In the genomic region with DNA sequence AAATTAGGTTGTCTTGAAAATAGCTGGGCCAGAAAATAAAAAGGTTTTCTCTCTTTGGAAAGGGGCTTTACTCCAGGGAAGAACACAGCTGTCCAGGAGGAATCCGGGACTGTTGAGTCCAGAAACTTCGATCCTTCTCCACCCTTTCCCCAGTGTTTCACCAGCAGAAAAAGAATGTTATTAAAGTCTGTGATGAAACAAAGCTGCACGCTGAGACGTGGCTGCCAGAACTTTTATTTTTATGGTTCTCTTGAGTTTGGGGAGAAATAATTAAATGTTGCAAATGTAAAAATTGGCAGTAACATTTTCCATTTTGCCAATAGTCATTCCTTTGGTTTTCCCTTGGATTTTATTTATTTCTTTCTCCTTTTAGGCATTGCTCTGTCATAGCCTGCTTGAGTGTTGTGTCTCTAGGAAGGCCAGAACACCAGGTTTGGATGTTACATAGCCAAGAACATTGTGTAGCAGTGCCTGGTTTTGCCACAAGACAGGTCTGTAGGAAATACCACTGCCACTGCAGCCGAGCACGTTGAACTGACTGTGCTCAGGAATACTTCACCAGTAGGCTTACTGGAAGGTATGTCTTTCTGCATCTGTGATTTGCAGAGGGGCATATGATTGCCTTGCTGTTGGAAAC, we compare ENCODE assay signal across 20 cellular contexts.
A peak's percentile ranks its signal among the peaks of the same experiment; 100 is the strongest.
DNase-seq lines count a peak whose midpoint lies in the region; ATAC-seq and TF ChIP-seq lines count a peak whose summit lies in the region.
"Had no signal": no experiment of that assay in that cellular context is flagged by ENCODE, and none has a peak within 500 bp of the region (broad histone marks: within the 10 kb centered on the region; RNA-seq: fewer than 3 reads in every experiment).

No MANE protein-coding gene starts in this region.

- H3K36me3 ChIP-seq in right atrium auricular region (no peaks in the 10 kb centered on the region), left ventricle myocardium inferior (no peaks in the 10 kb centered on the region)
- H3K36me3 ChIP-seq: thyroid gland had no signal

- DNase-seq in Right ventricle myocardium superior (no peak), right atrium auricular region (ENCODE audit: low spot score) (no peak), left ventricle myocardium inferior (no peak), sciatic nerve (ENCODE audit: low spot score) (no peak), NCI-H2227 (lab: John Stamatoyannopoulos, UW; ENCODE audit: unreplicated experiment) (no peak)
- DNase-seq in natural killer cell treated with Interleukin-12 subunit alpha and Interleukin-12 subunit beta and Interleukin-15 and Interleukin-18, amount 100 ng/mL, for 72 hours (ENCODE audit: low spot score) = no peak
- DNase-seq: activated CD4-positive, alpha-beta T cell treated with anti-CD3 and anti-CD28 coated beads for 48 hours; activated CD8-positive, alpha-beta memory T cell treated with anti-CD3 and anti-CD28 coated beads, Interleukin-2, amount 50 U/mL, for 48 hours; C1 segment of cervical spinal cord; H7; midbrain; NCI-H1436 treated with DMSO at 0.1 percent for 48 hours; NCI-H2171; stimulated activated CD4-positive, alpha-beta T cell treated with anti-CD3 and anti-CD28 coated beads, Interleukin-15, amount 100 ng/mL, for 24 hours; SW 1271; thyroid gland had no signal

- H3K9me3 ChIP-seq in right atrium auricular region = no peaks in the 10 kb centered on the region
- H3K9me3 ChIP-seq in left ventricle myocardium inferior (replicated peaks) = peaks cover 2% of the 10 kb centered on the region
- H3K9me3 ChIP-seq: thyroid gland had no signal

- no peaks in the 10 kb centered on the region for H3K4me1 Mint-ChIP-seq in natural killer cell treated with Interleukin-12 subunit alpha and Interleukin-12 subunit beta and Interleukin-15 and Interleukin-18, amount 100 ng/mL, for 72 hours (ENCODE audit: low read depth in 2 of 2)
- H3K4me1 Mint-ChIP-seq: IgD-negative memory B cell had no signal

- no peak overlapping the region for H3K4me3 ChIP-seq in right atrium auricular region
- no peak overlapping the region for H3K4me3 ChIP-seq in left ventricle myocardium inferior
- H3K4me3 ChIP-seq: thyroid gland had no signal

- H3K27me3 Mint-ChIP-seq in natural killer cell treated with Interleukin-12 subunit alpha and Interleukin-12 subunit beta and Interleukin-15 and Interleukin-18, amount 100 ng/mL, for 72 hours = peaks cover 11 to 18% of the 10 kb centered on the region in 2 donors

- no peak for TF ChIP-seq CTCF in right atrium auricular region (IDR thresholded peaks at IDR 0.05)
- no peak for TF ChIP-seq CTCF in left ventricle myocardium inferior (IDR thresholded peaks at IDR 0.05; ENCODE audit: borderline replicate concordance)

- H3K27me3 ChIP-seq in right atrium auricular region (no peaks in the 10 kb centered on the region), left ventricle myocardium inferior (ENCODE audit: low read depth) (no peaks in the 10 kb centered on the region)
- H3K27me3 ChIP-seq: thyroid gland had no signal

- H3K27ac ChIP-seq in right atrium auricular region (peak overlapping the region in 1 of 2 donors; percentile 37), left ventricle myocardium inferior (replicated peaks) (peak overlapping the region; percentile 51)
- H3K27ac ChIP-seq: HL-60, thyroid gland had no signal

- intact Hi-C loops in Right ventricle myocardium superior (cut with DNase I) (no loop called here), left ventricle myocardium inferior (cut with micrococcal nuclease) (no loop called here), sciatic nerve (cut with DNase I) (no loop called here)

- peak; percentile 71 for ATAC-seq in Right ventricle myocardium superior (ENCODE audit: poor library complexity)
- peak; percentile 94 for ATAC-seq in sciatic nerve
- no peak for ATAC-seq in HG03521 (IDR thresholded peaks at IDR 0.05; ENCODE audit: unreplicated experiment)
- no peak for ATAC-seq in HG02852 (IDR thresholded peaks at IDR 0.05; ENCODE audit: unreplicated experiment)
- ATAC-seq in natural killer cell treated with Interleukin-12 subunit alpha and Interleukin-12 subunit beta and Interleukin-15 and Interleukin-18, amount 100 ng/mL, for 72 hours = no peak

- H3K4me3 Mint-ChIP-seq in natural killer cell treated with Interleukin-12 subunit alpha and Interleukin-12 subunit beta and Interleukin-15 and Interleukin-18, amount 100 ng/mL, for 72 hours = no peak overlapping the region
- H3K4me3 Mint-ChIP-seq: IgD-negative memory B cell had no signal

- H3K4me1 ChIP-seq in right atrium auricular region = peaks cover 0 to 16% of the 10 kb centered on the region in 2 donors
- peaks cover 66% of the 10 kb centered on the region for H3K4me1 ChIP-seq in left ventricle myocardium inferior
- H3K4me1 ChIP-seq: thyroid gland had no signal

- no peak overlapping the region for H3K27ac Mint-ChIP-seq in natural killer cell treated with Interleukin-12 subunit alpha and Interleukin-12 subunit beta and Interleukin-15 and Interleukin-18, amount 100 ng/mL, for 72 hours
- H3K27ac Mint-ChIP-seq: IgD-negative memory B cell had no signal

- no peaks in the 10 kb centered on the region for H3K9me3 Mint-ChIP-seq in natural killer cell treated with Interleukin-12 subunit alpha and Interleukin-12 subunit beta and Interleukin-15 and Interleukin-18, amount 100 ng/mL, for 72 hours

- H3K36me3 Mint-ChIP-seq in natural killer cell treated with Interleukin-12 subunit alpha and Interleukin-12 subunit beta and Interleukin-15 and Interleukin-18, amount 100 ng/mL, for 72 hours = peaks cover 6% of the 10 kb centered on the region

Comparison
In these comparisons a context has a peak if more than half of its experiments do, and no peak if none do; other contexts are left out.
1. ATAC-seq: peak in Right ventricle myocardium superior (single experiment) and sciatic nerve (single experiment); none in HG03521 (single experiment), HG02852 (single experiment) and natural killer cell treated with Interleukin-12 subunit alpha and Interleukin-12 subunit beta and Interleukin-15 and Interleukin-18, amount 100 ng/mL, for 72 hours (0 of 2).